1 cellular context compared by ENCODE assay signal in the genomic region with DNA sequence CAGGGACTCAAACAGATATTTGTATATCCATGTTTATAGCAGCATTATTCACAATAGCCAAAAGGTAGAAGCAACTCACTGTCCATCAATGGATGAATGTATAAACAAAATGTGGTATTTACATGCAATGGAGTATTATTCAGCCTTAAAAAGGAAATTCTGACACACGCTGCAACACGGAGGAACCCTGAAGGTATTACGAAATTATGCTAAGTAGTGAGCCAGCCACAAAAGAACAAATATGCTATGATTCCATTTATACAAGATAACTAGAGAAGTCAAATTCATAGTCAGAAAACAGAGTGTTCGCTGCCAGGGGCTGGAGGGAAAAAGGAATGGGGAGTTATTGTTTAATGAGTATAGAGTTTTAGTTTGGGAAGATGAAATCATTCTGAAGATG.
TF ChIP-seq lines count a peak whose summit lies in the region.

No MANE protein-coding gene starts in this region.

TF ChIP-seq in SK-N-SH, 30 proteins besides CTCF, POLR2A, EP300 and RAD21 (continued from another document):
- TF ChIP-seq, protein P1, sequence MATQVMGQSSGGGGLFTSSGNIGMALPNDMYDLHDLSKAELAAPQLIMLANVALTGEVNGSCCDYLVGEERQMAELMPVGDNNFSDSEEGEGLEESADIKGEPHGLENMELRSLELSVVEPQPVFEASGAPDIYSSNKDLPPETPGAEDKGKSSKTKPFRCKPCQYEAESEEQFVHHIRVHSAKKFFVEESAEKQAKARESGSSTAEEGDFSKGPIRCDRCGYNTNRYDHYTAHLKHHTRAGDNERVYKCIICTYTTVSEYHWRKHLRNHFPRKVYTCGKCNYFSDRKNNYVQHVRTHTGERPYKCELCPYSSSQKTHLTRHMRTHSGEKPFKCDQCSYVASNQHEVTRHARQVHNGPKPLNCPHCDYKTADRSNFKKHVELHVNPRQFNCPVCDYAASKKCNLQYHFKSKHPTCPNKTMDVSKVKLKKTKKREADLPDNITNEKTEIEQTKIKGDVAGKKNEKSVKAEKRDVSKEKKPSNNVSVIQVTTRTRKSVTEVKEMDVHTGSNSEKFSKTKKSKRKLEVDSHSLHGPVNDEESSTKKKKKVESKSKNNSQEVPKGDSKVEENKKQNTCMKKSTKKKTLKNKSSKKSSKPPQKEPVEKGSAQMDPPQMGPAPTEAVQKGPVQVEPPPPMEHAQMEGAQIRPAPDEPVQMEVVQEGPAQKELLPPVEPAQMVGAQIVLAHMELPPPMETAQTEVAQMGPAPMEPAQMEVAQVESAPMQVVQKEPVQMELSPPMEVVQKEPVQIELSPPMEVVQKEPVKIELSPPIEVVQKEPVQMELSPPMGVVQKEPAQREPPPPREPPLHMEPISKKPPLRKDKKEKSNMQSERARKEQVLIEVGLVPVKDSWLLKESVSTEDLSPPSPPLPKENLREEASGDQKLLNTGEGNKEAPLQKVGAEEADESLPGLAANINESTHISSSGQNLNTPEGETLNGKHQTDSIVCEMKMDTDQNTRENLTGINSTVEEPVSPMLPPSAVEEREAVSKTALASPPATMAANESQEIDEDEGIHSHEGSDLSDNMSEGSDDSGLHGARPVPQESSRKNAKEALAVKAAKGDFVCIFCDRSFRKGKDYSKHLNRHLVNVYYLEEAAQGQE (IDR thresholded peaks at IDR 0.05; ENCODE audit: low read depth, low read length) = no peak
- no peak for TF ChIP-seq IRF3 (IDR thresholded peaks at IDR 0.05; ENCODE audit: low read depth, low read length)
- TF ChIP-seq TCF12 (IDR thresholded peaks at IDR 0.05) = no peak
- TF ChIP-seq NRF1 (IDR thresholded peaks at IDR 0.05; ENCODE audit: low read depth, low read length) = no peak
- no peak for TF ChIP-seq NFIC (IDR thresholded peaks at IDR 0.05; ENCODE audit: borderline replicate concordance)
- TF ChIP-seq RCOR1 (IDR thresholded peaks at IDR 0.05; ENCODE audit: low read length) = no peak
- no peak for TF ChIP-seq CHD2 (IDR thresholded peaks at IDR 0.05; ENCODE audit: low read length, partially characterized antibody)
- no peak for TF ChIP-seq ZBTB33 (IDR thresholded peaks at IDR 0.05; ENCODE audit: borderline replicate concordance, low read depth)
- TF ChIP-seq TAF1 (IDR thresholded peaks at IDR 0.05; ENCODE audit: borderline replicate concordance, low read depth, low read length) = no peak
- TF ChIP-seq POLR2AphosphoS5 (IDR thresholded peaks at IDR 0.05; ENCODE audit: low read depth, low read length) = no peak
- no peak for TF ChIP-seq GABPA (IDR thresholded peaks at IDR 0.05; ENCODE audit: low read depth)
- no peak for TF ChIP-seq MEF2A (IDR thresholded peaks at IDR 0.05; ENCODE audit: borderline replicate concordance, low read depth)
- no peak for TF ChIP-seq PBX3 (IDR thresholded peaks at IDR 0.05)
- no peak for TF ChIP-seq ELF1 (IDR thresholded peaks at IDR 0.05)
- no peak for TF ChIP-seq RXRA (IDR thresholded peaks at IDR 0.05; ENCODE audit: borderline replicate concordance, low read depth)
